ENCODE assay signal across 26 cellular contexts in genomic region chrX:6002056-6002455, GRCh38.
A peak's percentile ranks its signal among the peaks of the same experiment; 100 is the strongest.
DNase-seq lines count a peak whose midpoint lies in the region; ATAC-seq and TF ChIP-seq lines count a peak whose summit lies in the region.
"Had no signal": no experiment of that assay in that cellular context is flagged by ENCODE, and none has a peak within 500 bp of the region (broad histone marks: within the 10 kb centered on the region; RNA-seq: fewer than 3 reads in every experiment).

No MANE protein-coding gene starts in this region.

- ATAC-seq in RWPE2 (ENCODE audit: low read depth) = no peak
- ATAC-seq: A549; esophagus mucosa; SK-N-SH treated with all-trans-retinoic acid at 6 μM for 48 hours; stimulated activated naive CD8-positive, alpha-beta T cell treated with anti-CD3 and anti-CD28 coated beads, Interleukin-15, amount 100 ng/mL, for 72 hours; WTC11 had no signal

- H3K4me1 ChIP-seq in KMS-11 (ENCODE audit: low read depth, poor library complexity, severe bottlenecking) = peaks cover 41% of the 10 kb centered on the region
- H3K4me1 ChIP-seq in RWPE2 (ENCODE audit: insufficient read depth, poor library complexity, severe bottlenecking) = no peaks in the 10 kb centered on the region
- peaks cover 8% of the 10 kb centered on the region for H3K4me1 ChIP-seq in ovary (ENCODE audit: insufficient read depth)
- H3K4me1 ChIP-seq in spleen = no peaks in the 10 kb centered on the region
- H3K4me1 ChIP-seq: A549, tibial nerve had no signal

- H3K9ac ChIP-seq in KMS-11 = no peak overlapping the region

- no peaks in the 10 kb centered on the region for H3K79me2 ChIP-seq in KMS-11 (ENCODE audit: insufficient read depth, low read depth)

- peak overlapping the region; percentile 18; the same call in 1 of the 2 replicates for H2AFZ ChIP-seq in KMS-11 (ENCODE audit: low read depth)

- TF ChIP-seq EP300 in ovary (IDR thresholded peaks at IDR 0.05) = no peak

- intact Hi-C loops in ovary (cut with DNase I) (no loop called here), spleen (cut with DNase I; ENCODE audit: low total_unique reads) (no loop called here)

- no peak overlapping the region for H3K4me3 ChIP-seq in KMS-11 (IDR thresholded peaks at IDR 0.05; ENCODE audit: insufficient read depth, low read depth, low read length)
- no peak overlapping the region for H3K4me3 ChIP-seq in RWPE2 (ENCODE audit: severe bottlenecking)
- no peak overlapping the region for H3K4me3 ChIP-seq in ovary
- no peak overlapping the region for H3K4me3 ChIP-seq in spleen
- H3K4me3 ChIP-seq: A549, tibial nerve had no signal

- H3K9me3 ChIP-seq in RWPE2 (ENCODE audit: severe bottlenecking) (no peaks in the 10 kb centered on the region), ovary (no peaks in the 10 kb centered on the region), spleen (no peaks in the 10 kb centered on the region)
- H3K9me3 ChIP-seq: A549, tibial nerve had no signal

- 27 to 61% (median 39%) methylated on average over 5 of the region's 5 CpGs for WGBS in ovary, 3 donors
- WGBS in spleen, 5 donors = 67 to 95% (median 70%) methylated on average over 5 of the region's 5 CpGs

- H3K27ac ChIP-seq in KMS-11 (peak overlapping the region; percentile 36), RWPE2 (ENCODE audit: poor library complexity, severe bottlenecking) (no peak overlapping the region), ovary (peak overlapping the region in 1 of 2 donors; percentile 38), spleen (no peak overlapping the region)
- H3K27ac ChIP-seq: A549, HL-60, tibial nerve had no signal

- H3K36me3 ChIP-seq in KMS-11 (ENCODE audit: insufficient read depth) (no peaks in the 10 kb centered on the region), RWPE2 (ENCODE audit: low read depth) (no peaks in the 10 kb centered on the region), ovary (no peaks in the 10 kb centered on the region), spleen (no peaks in the 10 kb centered on the region)
- H3K36me3 ChIP-seq: tibial nerve had no signal

- peak overlapping the region; percentile 54 for H3K4me2 ChIP-seq in KMS-11
- H3K4me2 ChIP-seq: A549 had no signal

- no peak for TF ChIP-seq POLR2A in ovary (IDR thresholded peaks at IDR 0.05)
- TF ChIP-seq POLR2A in spleen (IDR thresholded peaks at IDR 0.05) = no peak

- no peaks in the 10 kb centered on the region for H4K20me1 ChIP-seq in KMS-11 (ENCODE audit: insufficient read depth)

- H3K27me3 ChIP-seq in KMS-11 (ENCODE audit: insufficient read depth, low read depth) (no peaks in the 10 kb centered on the region), RWPE2 (ENCODE audit: insufficient read depth, poor library complexity, severe bottlenecking) (no peaks in the 10 kb centered on the region), ovary (no peaks in the 10 kb centered on the region), spleen (replicated peaks in 1 of 7) (peaks cover 0 to 4% (median 0%) of the 10 kb centered on the region in 7 donors)
- H3K27me3 ChIP-seq: tibial nerve had no signal

- DNase-seq in NCI-H2107 treated with DMSO at 0.1 percent for 48 hours (lab: John Stamatoyannopoulos, UW; ENCODE audit: unreplicated experiment) (peak; percentile 1), NCI-H2107 (lab: John Stamatoyannopoulos, UW) (no peak), RWPE2 (ENCODE audit: low spot score) (no peak), ovary (peak in 4 of 5 donors; percentile 22 to 56 (median 34)), DMS79 (lab: John Stamatoyannopoulos, UW) (no peak), spleen (no peak), occipital lobe (lab: John Stamatoyannopoulos, UW) (no peak)
- DNase-seq: activated CD4-positive, alpha-beta T cell treated with anti-CD3 and anti-CD28 coated beads, Interleukin-2, amount 50 U/mL, for 4 hours; activated CD8-positive, alpha-beta memory T cell treated with anti-CD3 and anti-CD28 coated beads, Interleukin-2, amount 50 U/mL, for 48 hours; activated naive CD8-positive, alpha-beta T cell treated with anti-CD3 and anti-CD28 coated beads for 36 hours; effector CD8-positive, alpha-beta T cell; IMR-90; naive B cell; NCI-H1694; NCI-H446 treated with DMSO at 0.1 percent for 48 hours; nucleus accumbens; retina; stimulated activated naive CD8-positive, alpha-beta T cell treated with anti-CD3 and anti-CD28 coated beads, Interleukin-15, amount 100 ng/mL, for 72 hours; T-helper 9 cell had no signal

- TF ChIP-seq CTCF in KMS-11 (conservative IDR thresholded peaks at IDR 0.05; ENCODE audit: low read depth, low read length) (peak; percentile 36), RWPE2 (IDR thresholded peaks at IDR 0.05; ENCODE audit: poor library complexity, severe bottlenecking) (peak; percentile 17), ovary (IDR thresholded peaks at IDR 0.05) (peak in 2 of 3 donors; percentile 11 to 20), spleen (IDR thresholded peaks at IDR 0.05 in 8 of 11, conservative IDR thresholded peaks at IDR 0.05 in 3 of 11) (no peak)

Comparison
In these comparisons a context has a peak if more than half of its experiments do, and no peak if none do; other contexts are left out.
1. DNase-seq: peak in NCI-H2107 treated with DMSO at 0.1 percent for 48 hours (single experiment) and ovary (4 of 5); none in NCI-H2107 (single experiment), RWPE2 (single experiment), DMS79 (single experiment), spleen (single experiment) and occipital lobe (single experiment).
2. CTCF ChIP-seq: peak in KMS-11 (single experiment), RWPE2 (single experiment) and ovary (2 of 3); none in spleen (0 of 11).